In genomic region chr19:30481823-30482222, GRCh38 we compare ENCODE assay signal across 28 cellular contexts.
"Had no signal": no experiment of that assay in that cellular context is flagged by ENCODE, and none has a peak within 500 bp of the region (broad histone marks: within the 10 kb centered on the region; RNA-seq: fewer than 3 reads in every experiment).

No MANE protein-coding gene starts in this region.

- H3K27ac ChIP-seq: colonic mucosa, coronary artery, epithelial cell of prostate, esophagus muscularis mucosa, esophagus squamous epithelium, foreskin keratinocyte, gastrocnemius medialis, gastroesophageal sphincter, heart left ventricle, heart right ventricle had no signal

- ATAC-seq: effector memory CD8-positive, alpha-beta T cell; esophagus mucosa; foreskin keratinocyte; gastrocnemius medialis; gastroesophageal sphincter; heart left ventricle; heart right ventricle had no signal

- H3K27me3 ChIP-seq: colonic mucosa, esophagus squamous epithelium, foreskin keratinocyte, heart left ventricle had no signal

- H3K4me1 ChIP-seq: colonic mucosa, esophagus muscularis mucosa, esophagus squamous epithelium, foreskin keratinocyte, gastrocnemius medialis, gastroesophageal sphincter had no signal

- H3K4me3 ChIP-seq: colonic mucosa, coronary artery, dorsolateral prefrontal cortex, esophagus muscularis mucosa, esophagus squamous epithelium, gastrocnemius medialis, gastroesophageal sphincter, heart left ventricle, heart right ventricle had no signal

- FAIRE-seq: colon, endometrium, endothelial cell of umbilical vein, frontal cortex had no signal

- DNase-seq: colonic mucosa; cortex of kidney; dermis blood vessel endothelial cell; dorsolateral prefrontal cortex; effector CD4-positive, alpha-beta T cell; effector CD8-positive, alpha-beta T cell; effector memory CD4-positive, alpha-beta T cell; effector memory CD8-positive, alpha-beta T cell; endodermal cell; erythroblast; esophagus squamous epithelium; foreskin fibroblast; foreskin keratinocyte; foreskin melanocyte; gastrocnemius medialis; glutamatergic neuron; head of caudate nucleus; heart left ventricle; heart right ventricle had no signal

- H3K36me3 ChIP-seq: colonic mucosa, esophagus muscularis mucosa, esophagus squamous epithelium, gastrocnemius medialis, gastroesophageal sphincter, heart left ventricle, heart right ventricle had no signal

- H3K9me3 ChIP-seq: colonic mucosa, esophagus muscularis mucosa, esophagus squamous epithelium, gastrocnemius medialis, gastroesophageal sphincter, heart left ventricle, heart right ventricle had no signal
